In genomic region chr4:129641179-129641578, GRCh38 we compare ENCODE assay signal across 8 cellular contexts.
DNase-seq lines count a peak whose midpoint lies in the region; ATAC-seq and TF ChIP-seq lines count a peak whose summit lies in the region.

No MANE protein-coding gene starts in this region.

- no peaks in the 10 kb centered on the region for H3K4me1 Mint-ChIP-seq in activated T-cell treated with anti-CD3 and anti-CD28 coated beads, Interleukin-2, amount 50 U/mL, for 72 hours (ENCODE audit: low read depth)

- H3K9me3 ChIP-seq in NT2/D1 (ENCODE audit: insufficient read depth, low read length) (no peaks in the 10 kb centered on the region), heart right ventricle (peaks cover 0 to 5% (median 0%) of the 10 kb centered on the region in 11 donors)

- H3K4me1 ChIP-seq in NT2/D1 (ENCODE audit: insufficient read depth, insufficient read length) (no peaks in the 10 kb centered on the region), heart right ventricle (no peaks in the 10 kb centered on the region)

- H3K36me3 ChIP-seq in NT2/D1 (ENCODE audit: insufficient read depth, insufficient read length, low read length) (no peaks in the 10 kb centered on the region), heart right ventricle (no peaks in the 10 kb centered on the region)

- no peaks in the 10 kb centered on the region for H3K36me3 Mint-ChIP-seq in activated T-cell treated with anti-CD3 and anti-CD28 coated beads, Interleukin-2, amount 50 U/mL, for 72 hours (ENCODE audit: insufficient read depth in 2 of 2)

- H3K9ac ChIP-seq in NT2/D1 (ENCODE audit: insufficient read length, low read depth) = no peak overlapping the region

- no peak overlapping the region for H3K27ac ChIP-seq in heart right ventricle

- no peaks in the 10 kb centered on the region for H3K9me3 Mint-ChIP-seq in activated T-cell treated with anti-CD3 and anti-CD28 coated beads, Interleukin-2, amount 50 U/mL, for 72 hours

- intact Hi-C loops in heart right ventricle (cut with DNase I) = loop anchor here (1.0 to 10.0 kb wide), 10 partner anchors 114 to 426 kb away; no protein-coding TSS in a partner anchor

- no peak overlapping the region for H3K27ac Mint-ChIP-seq in activated T-cell treated with anti-CD3 and anti-CD28 coated beads, Interleukin-2, amount 50 U/mL, for 72 hours

- H3K27me3 ChIP-seq in NT2/D1 (ENCODE audit: insufficient read depth, insufficient read length) (no peaks in the 10 kb centered on the region), heart right ventricle (no peaks in the 10 kb centered on the region)

- TF ChIP-seq CTCF in heart right ventricle (IDR thresholded peaks at IDR 0.05) = peak; percentile 76 to 91 (median 82)
- peak; percentile 90 for TF ChIP-seq CTCF in retinal pigment epithelial cell (conservative IDR thresholded peaks at IDR 0.05; ENCODE audit: low read depth, low read length)

- WGBS in heart right ventricle, 2 donors = 40 to 43% methylated on average over 5 of the region's 5 CpGs

- ATAC-seq in GM18520 (IDR thresholded peaks at IDR 0.05; ENCODE audit: unreplicated experiment) (peak; percentile 55), HG03135 (IDR thresholded peaks at IDR 0.05; ENCODE audit: unreplicated experiment) (peak; percentile 66), heart right ventricle (peak in 1 of 8 donors; percentile 47)
- ATAC-seq in activated T-cell treated with anti-CD3 and anti-CD28 coated beads, Interleukin-2, amount 50 U/mL, for 72 hours (replicated peaks in 1 of 2) = no peak

- no peaks in the 10 kb centered on the region for H3K27me3 Mint-ChIP-seq in activated T-cell treated with anti-CD3 and anti-CD28 coated beads, Interleukin-2, amount 50 U/mL, for 72 hours (ENCODE audit: low read depth)

- no peak overlapping the region for H3K4me3 Mint-ChIP-seq in activated T-cell treated with anti-CD3 and anti-CD28 coated beads, Interleukin-2, amount 50 U/mL, for 72 hours

- DNase-seq in CD1c-positive myeloid dendritic cell (ENCODE audit: extremely low spot score) (peak; percentile 67), NT2/D1 (ENCODE audit: low read depth, low spot score) (peak; percentile 30), heart right ventricle (peak in 1 of 2 donors; percentile 37), retinal pigment epithelial cell (ENCODE audit: low read depth) (no peak), GOT3 (lab: John Stamatoyannopoulos, UW) (no peak)
- peak; percentile 16 to 37 for DNase-seq in activated T-cell treated with anti-CD3 and anti-CD28 coated beads, Interleukin-2, amount 50 U/mL, for 72 hours

- H3K4me3 ChIP-seq in NT2/D1 (ENCODE audit: insufficient read length, low read depth) = no peak overlapping the region
- no peak overlapping the region for H3K4me3 ChIP-seq in heart right ventricle
- H3K4me3 ChIP-seq in retinal pigment epithelial cell (ENCODE audit: low read length) = no peak overlapping the region

Comparison
In these comparisons a context has a peak if more than half of its experiments do, and no peak if none do; other contexts are left out.
1. DNase-seq: peak in CD1c-positive myeloid dendritic cell (single experiment), NT2/D1 (single experiment) and activated T-cell treated with anti-CD3 and anti-CD28 coated beads, Interleukin-2, amount 50 U/mL, for 72 hours (2 of 2); none in retinal pigment epithelial cell (single experiment) and GOT3 (single experiment).
2. ATAC-seq: peak in GM18520 (single experiment) and HG03135 (single experiment); none in activated T-cell treated with anti-CD3 and anti-CD28 coated beads, Interleukin-2, amount 50 U/mL, for 72 hours (0 of 2).